8 cellular contexts compared by ENCODE assay signal in the genomic region with DNA sequence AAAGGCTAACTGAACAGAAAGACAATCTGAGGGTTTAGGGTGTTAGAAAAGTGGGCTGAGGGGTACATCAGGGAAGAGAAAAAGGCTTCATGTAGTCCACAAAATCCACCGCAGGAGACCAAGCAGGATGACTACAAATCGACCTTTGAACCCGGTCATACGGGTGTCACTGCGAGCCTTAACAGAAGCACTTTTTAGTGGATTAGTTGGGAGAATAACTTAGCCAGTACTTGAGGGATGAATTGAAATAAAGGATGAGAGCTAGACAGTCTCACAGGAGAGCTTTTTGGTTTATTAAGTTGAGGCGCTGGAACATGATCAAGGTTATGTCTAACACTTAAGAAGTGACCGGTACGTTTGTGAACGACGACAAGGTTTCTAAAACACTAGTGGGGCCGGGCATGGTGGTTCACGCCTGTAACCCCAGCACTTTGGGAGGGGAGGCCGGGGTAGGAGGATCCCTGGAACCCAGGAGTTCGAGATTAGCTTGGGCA. TPM values are rescaled to one million over a fixed set of nuclear protein-coding genes. Genes with fewer than 3 reads are reported as not detected.
DNase-seq lines count a peak whose midpoint lies in the region; ATAC-seq, FAIRE-seq and TF ChIP-seq lines count a peak whose summit lies in the region.

No MANE protein-coding gene starts in this region.

- TF ChIP-seq CTCF in A549 (IDR thresholded peaks at IDR 0.05) = no peak
- no peak for TF ChIP-seq CTCF in mammary epithelial cell (conservative IDR thresholded peaks at IDR 0.05 in 1 of 2, IDR thresholded peaks at IDR 0.05 in 1 of 2; ENCODE audit: extremely low read depth in 1 of 2, insufficient read depth in 1 of 2, low read depth in 1 of 2, low read length in 2 of 2)

- H3K9ac ChIP-seq in HUES6 (ENCODE audit: low read length) (peak overlapping the region; percentile 96), mammary epithelial cell (ENCODE audit: insufficient read depth, low read length) (no peak overlapping the region), mucosa of rectum (ENCODE audit: low read depth in 1 of 2, low read length in 2 of 2) (peak overlapping the region; percentile 85 to 90)

- H3K4me3 ChIP-seq in A549 (peak overlapping the region; percentile 40), HUES6 (ENCODE audit: low read depth, low read length) (peak overlapping the region; percentile 84), mammary epithelial cell (replicated peaks in 1 of 3; ENCODE audit: insufficient read depth in 1 of 3, low read depth in 2 of 3, low read length in 3 of 3) (peak overlapping the region; percentile 37 to 88 (median 55)), mucosa of rectum (ENCODE audit: low read length in 2 of 2) (peak overlapping the region; percentile 97 to 98)

- ATAC-seq in A549 = no peak
- no peak for ATAC-seq in GM18511 (IDR thresholded peaks at IDR 0.05; ENCODE audit: unreplicated experiment)

- intact Hi-C loops in mammary epithelial cell (cut with micrococcal nuclease) = no loop called here

- POLR2A ChIA-PET in A549 (lab: Yijun Ruan, JAX) = interaction anchor here (0.6 kb wide), 2 partner anchors 57 to 374 kb away, joined by 3 to 5 read pairs; no protein-coding TSS in a partner anchor

- peaks cover 37% of the 10 kb centered on the region for H3K79me2 ChIP-seq in mammary epithelial cell (ENCODE audit: insufficient read depth, low read length)

- TF ChIP-seq EP300 in A549 (IDR thresholded peaks at IDR 0.05) = no peak

- no peak for TF ChIP-seq POLR2A in A549 (IDR thresholded peaks at IDR 0.05; ENCODE audit: low read length)

- H2AFZ ChIP-seq in mammary epithelial cell (ENCODE audit: low read depth, low read length) = peak overlapping the region; percentile 95

- H3K27me3 ChIP-seq in HUES6 (ENCODE audit: control insufficient read depth, insufficient read depth, low read length) (no peaks in the 10 kb centered on the region), mammary epithelial cell (ENCODE audit: insufficient read depth, low read length) (no peaks in the 10 kb centered on the region), mucosa of rectum (ENCODE audit: control insufficient read depth in 2 of 2, insufficient read depth in 2 of 2, low read length in 2 of 2) (no peaks in the 10 kb centered on the region)

- WGBS in A549 (ENCODE audit: missing lambda C conversion rate) = 54% methylated on average over 14 of the region's 14 CpGs
- WGBS in mammary epithelial cell (ENCODE audit: low coverage, missing lambda C conversion rate) = 100% methylated on average over 4 of the region's 14 CpGs

- H4K20me1 ChIP-seq in mammary epithelial cell (ENCODE audit: insufficient read depth, low read length) = no peaks in the 10 kb centered on the region

- no peaks in the 10 kb centered on the region for H3K9me3 ChIP-seq in A549
- H3K9me3 ChIP-seq in HUES6 (ENCODE audit: control insufficient read depth, insufficient read depth, low read depth, low read length) = no peaks in the 10 kb centered on the region
- no peaks in the 10 kb centered on the region for H3K9me3 ChIP-seq in mammary epithelial cell (replicated peaks; ENCODE audit: insufficient read depth, low read length)
- H3K9me3 ChIP-seq in mucosa of rectum (ENCODE audit: control insufficient read depth in 2 of 2, low read length in 2 of 2) = no peaks in the 10 kb centered on the region

- no peak for TF ChIP-seq RAD21 in A549 (conservative IDR thresholded peaks at IDR 0.05 in 1 of 2, IDR thresholded peaks at IDR 0.05 in 1 of 2)

- dilution Hi-C loops in mammary epithelial cell (cut with HindIII; ENCODE audit: low sequenced_read_pairs) = no loop called here

- in situ Hi-C loops in mammary epithelial cell (cut with MboI; ENCODE audit: low sequenced_read_pairs in 2 of 2) = no loop called here

- CTCF ChIA-PET in A549 (lab: Yijun Ruan, JAX) = no interaction called here
- CTCF ChIA-PET in mammary epithelial cell (lab: Charles Lee; ENCODE audit: low non-redundant PET) = no interaction called here

- H3K4me1 ChIP-seq in A549 (peaks cover 30% of the 10 kb centered on the region), HUES6 (ENCODE audit: control insufficient read depth, insufficient read depth, low read length) (peaks cover 28% of the 10 kb centered on the region), mammary epithelial cell (ENCODE audit: insufficient read depth, low read length) (peaks cover 12% of the 10 kb centered on the region), mucosa of rectum (ENCODE audit: control insufficient read depth in 2 of 2, insufficient read depth in 2 of 2, low read length in 2 of 2) (peaks cover 6 to 10% of the 10 kb centered on the region in 2 donors)

- no peak for DNase-seq in A549 (ENCODE audit: low read depth in 1 of 2, low spot score in 1 of 2)
- no peak for DNase-seq in mammary epithelial cell
- DNase-seq in glomerular visceral epithelial cell (ENCODE audit: extremely low spot score) = no peak
- no peak for DNase-seq in SW 1271 (lab: John Stamatoyannopoulos, UW)
- no peak for DNase-seq in globus pallidus (ENCODE audit: low spot score)

- H3K36me3 ChIP-seq in HUES6 (ENCODE audit: control insufficient read depth, insufficient read depth, low read length) (no peaks in the 10 kb centered on the region), mammary epithelial cell (ENCODE audit: insufficient read depth, low read length) (no peaks in the 10 kb centered on the region), mucosa of rectum (ENCODE audit: control insufficient read depth in 2 of 2, insufficient read depth in 2 of 2, low read length in 2 of 2) (no peaks in the 10 kb centered on the region)

- H3K4me2 ChIP-seq in A549 (peak overlapping the region; percentile 78), mammary epithelial cell (ENCODE audit: insufficient read depth, low read depth, low read length) (peak overlapping the region; percentile 79)

- no TSS peak for BruUV-seq in mammary epithelial cell (replicated peaks; lab: Mats Ljungman, UMichigan)

- H3K27ac ChIP-seq in A549 = peak overlapping the region; percentile 89 to 93
- peak overlapping the region; percentile 95; the same call in 1 of the 2 replicates for H3K27ac ChIP-seq in HUES6 (ENCODE audit: low read depth, low read length)
- H3K27ac ChIP-seq in mammary epithelial cell (ENCODE audit: insufficient read depth, low read depth, low read length) = peak overlapping the region; percentile 57
- H3K27ac ChIP-seq in mucosa of rectum (ENCODE audit: low read depth in 2 of 2, low read length in 2 of 2) = peak overlapping the region; percentile 91 to 95

- no peak for FAIRE-seq in A549 (lab: Jason Lieb, UNC)

TF ChIP-seq in A549, 52 proteins besides CTCF, POLR2A, EP300 and RAD21:
- TF ChIP-seq NR3C1 (IDR thresholded peaks at IDR 0.05) (no peak), JUN (IDR thresholded peaks at IDR 0.05) (0 out of 5 replicates have a peak, but pooled peaks of 1 of the 2 experiments have one; percentile 16)

RNA-seq across cellular contexts. Expression of gene SOCS5, which starts 1.2 kb away (rescaled TPM):
- polyA plus RNA-seq in A549 (2011; rRNA removed) = 36.3 and 37.6 TPM in 2 replicates
- polyA plus RNA-seq in A549 (2012; cell fraction: cytosol; rRNA removed) = 10.2 and 11.9 TPM in 2 replicates
- 6.6 and 9.4 TPM in 2 replicates for polyA plus RNA-seq in A549 (2012; cell fraction: nucleus; rRNA removed)
- 28.2 to 34.0 TPM (median 32.4 TPM) in 3 replicates for polyA plus RNA-seq in A549 (2017; fragmentation: RNase III; extraction: RNeasy Plus Mini Kit Qiagen cat#74134 plus additional on column Dnase treatment)
- polyA minus RNA-seq in A549 (2011; rRNA and poly(A)+ RNA removed) = 41.1 and 41.3 TPM in 2 replicates
- total RNA-seq in mammary epithelial cell = 10 to 100 TPM in 1 of 2 donors, 1 to 10 TPM in 1; 9.3 to 21.5 TPM
- polyA plus RNA-seq in mammary epithelial cell = 6.7 TPM
- polyA minus RNA-seq in mammary epithelial cell = 14.8 TPM

Comparison
In these comparisons a context has a peak if more than half of its experiments do, and no peak if none do; other contexts are left out.
1. H3K4me3 ChIP-seq: peak in every context shown above with its lines; median percentile 98 in mucosa of rectum; 84 in HUES6; 55 in mammary epithelial cell; 40 in A549.